ENCODE assay signal across 7 cellular contexts in genomic region chr12:6340745-6341438, GRCh38. TPM values are rescaled to one million over a fixed set of nuclear protein-coding genes. Genes with fewer than 3 reads are reported as not detected.
A peak's percentile ranks its signal among the peaks of the same experiment; 100 is the strongest.
DNase-seq lines count a peak whose midpoint lies in the region; TF ChIP-seq lines count a peak whose summit lies in the region.
"Had no signal": no experiment of that assay in that cellular context is flagged by ENCODE, and none has a peak within 500 bp of the region (broad histone marks: within the 10 kb centered on the region; RNA-seq: fewer than 3 reads in every experiment).

No MANE protein-coding gene starts in this region.

- CTCF ChIA-PET in activated naive CD4-positive, alpha-beta T cell treated with anti-CD3 and anti-CD28 coated beads for 36 hours (lab: Charles Lee), result interaction anchor here (1.1 to 2.4 kb wide), 3 partner anchors 8 to 27 kb away, joined by 4 to 15 read pairs (median 4); no protein-coding TSS in a partner anchor

- H3K27ac Mint-ChIP-seq in activated naive CD4-positive, alpha-beta T cell treated with anti-CD3 and anti-CD28 coated beads for 36 hours, result no peak overlapping the region

- no peaks in the 10 kb centered on the region for H3K27me3 Mint-ChIP-seq in activated naive CD4-positive, alpha-beta T cell treated with anti-CD3 and anti-CD28 coated beads for 36 hours (ENCODE audit: low read depth)

- peak overlapping the region; percentile 86 for H3K4me3 ChIP-seq in lower leg skin (ENCODE audit: low read depth, poor library complexity, severe bottlenecking)

- no peaks in the 10 kb centered on the region for H3K9me3 Mint-ChIP-seq in activated naive CD4-positive, alpha-beta T cell treated with anti-CD3 and anti-CD28 coated beads for 36 hours

- peak; percentile 16 for DNase-seq in SKM-1 treated with dmso at 0.1 percent for 144 hours (lab: John Stamatoyannopoulos, UW; ENCODE audit: unreplicated experiment)
- DNase-seq in lower leg skin (ENCODE audit: low spot score in 2 of 2), result no peak
- DNase-seq in NCI-H187 (lab: John Stamatoyannopoulos, UW), result no peak
- DNase-seq in SK-N-DZ (ENCODE audit: low spot score), result no peak
- DNase-seq in activated naive CD4-positive, alpha-beta T cell treated with anti-CD3 and anti-CD28 coated beads for 36 hours, result no peak

- 1 to 2% methylated on average over 15 of the region's 15 CpGs for WGBS in lower leg skin, 2 donors

- intact Hi-C loops in lower leg skin (cut with DNase I; ENCODE audit: low total_unique reads), result no loop called here
- intact Hi-C loops in activated naive CD4-positive, alpha-beta T cell treated with anti-CD3 and anti-CD28 coated beads for 36 hours (cut with micrococcal nuclease), result loop anchor here (1.0 kb wide), 2 partner anchors 22 to 26 kb away; no protein-coding TSS in a partner anchor

- peaks cover 5% of the 10 kb centered on the region for H3K36me3 Mint-ChIP-seq in activated naive CD4-positive, alpha-beta T cell treated with anti-CD3 and anti-CD28 coated beads for 36 hours (ENCODE audit: low read depth)

- no peak for TF ChIP-seq CTCF in C4-2B (conservative IDR thresholded peaks at IDR 0.05)
- TF ChIP-seq CTCF in lower leg skin (IDR thresholded peaks at IDR 0.05), result no peak

- H3K27ac ChIP-seq in C4-2B, result peak overlapping the region; percentile 98

- H3K4me1 Mint-ChIP-seq in activated naive CD4-positive, alpha-beta T cell treated with anti-CD3 and anti-CD28 coated beads for 36 hours (ENCODE audit: low read depth), result peaks cover 38% of the 10 kb centered on the region

- no peak overlapping the region for H3K4me3 Mint-ChIP-seq in activated naive CD4-positive, alpha-beta T cell treated with anti-CD3 and anti-CD28 coated beads for 36 hours

- no peak for TF ChIP-seq POLR2A in lower leg skin (IDR thresholded peaks at IDR 0.05)

RNA-seq across cellular contexts. Expression of gene TNFRSF1A, which starts 1.0 kb away (rescaled TPM):
- total RNA-seq in lower leg skin, result 100 to 1,000 TPM; 104 to 252 (median 186) TPM
- 16.6 and 21.6 TPM in 2 replicates for polyA plus RNA-seq in SK-N-DZ (2014; cell fraction: cytosol; rRNA removed)
- polyA plus RNA-seq in SK-N-DZ (2014; cell fraction: nucleus; rRNA removed), result 10.3 and 11.6 TPM in 2 replicates
- total RNA-seq in activated naive CD4-positive, alpha-beta T cell treated with anti-CD3 and anti-CD28 coated beads for 36 hours, result 10 to 100 TPM; 38.1 to 41.3 TPM

RNA-seq across cellular contexts. Expression of gene PLEKHG6, which starts 30.4 kb away (rescaled TPM):
- 10 to 100 TPM; 10.6 to 34.1 (median 22.4) TPM for total RNA-seq in lower leg skin
- not detected in 2 replicates for polyA plus RNA-seq in SK-N-DZ (2014; cell fraction: cytosol; rRNA removed)
- polyA plus RNA-seq in SK-N-DZ (2014; cell fraction: nucleus; rRNA removed), result 0.30 TPM in 1 of 2 replicates, not detected in the other
- total RNA-seq in activated naive CD4-positive, alpha-beta T cell treated with anti-CD3 and anti-CD28 coated beads for 36 hours, result not detected
- total RNA-seq: NCI-H460 had no signal

RNA-seq across cellular contexts. Expression of gene SCNN1A, which starts 34.5 kb away (rescaled TPM):
- total RNA-seq in lower leg skin, result 100 to 1,000 TPM in 3 of 4 donors, 10 to 100 TPM in 1; 74.6 to 139 (median 119) TPM
- polyA plus RNA-seq in SK-N-DZ (2014; cell fraction: cytosol; rRNA removed), result not detected in 2 replicates
- polyA plus RNA-seq in SK-N-DZ (2014; cell fraction: nucleus; rRNA removed), result not detected in 2 replicates
- under 1 TPM; 0.20 to 0.67 TPM for total RNA-seq in activated naive CD4-positive, alpha-beta T cell treated with anti-CD3 and anti-CD28 coated beads for 36 hours

RNA-seq across cellular contexts. Expression of gene LTBR, which starts 43.1 kb away (rescaled TPM):
- total RNA-seq in lower leg skin, result 100 to 1,000 TPM; 174 to 298 (median 196) TPM
- polyA plus RNA-seq in SK-N-DZ (2014; cell fraction: cytosol; rRNA removed), result 10.8 and 12.9 TPM in 2 replicates
- polyA plus RNA-seq in SK-N-DZ (2014; cell fraction: nucleus; rRNA removed), result 10.8 and 14.2 TPM in 2 replicates
- 1 to 10 TPM; 2.1 to 3.1 TPM for total RNA-seq in activated naive CD4-positive, alpha-beta T cell treated with anti-CD3 and anti-CD28 coated beads for 36 hours

Comparison
In these comparisons a context has a peak if more than half of its experiments do, and no peak if none do; other contexts are left out.
1. RNA of gene PLEKHG6, which starts 30.4 kb away (total RNA-seq): 10.6 to 34.1 TPM in lower leg skin; not detected in activated naive CD4-positive, alpha-beta T cell treated with anti-CD3 and anti-CD28 coated beads for 36 hours; every median in the first group is over 10 times any median in the second.
2. RNA of gene SCNN1A, which starts 34.5 kb away (total RNA-seq): 74.6 to 139 TPM in lower leg skin; 0.20 to 0.67 TPM in activated naive CD4-positive, alpha-beta T cell treated with anti-CD3 and anti-CD28 coated beads for 36 hours; every median in the first group is over 10 times any median in the second.